ENCODE assay signal across 1 cellular context in genomic region chr2:174286172-174286571, GRCh38.
TF ChIP-seq lines count a peak whose summit lies in the region.

No MANE protein-coding gene starts in this region.

TF ChIP-seq in GM23338, 12 proteins besides CTCF, POLR2A, EP300 and RAD21 (continued from another document):
- TF ChIP-seq ZNF462 (CRISPR knock-in tag; IDR thresholded peaks at IDR 0.05) = peak; percentile 84
